In genomic region chr11:3169235-3169951, GRCh38 we compare ENCODE assay signal across 9 cellular contexts. TPM values are rescaled to one million over a fixed set of nuclear protein-coding genes. Genes with fewer than 3 reads are reported as not detected.
DNase-seq lines count a peak whose midpoint lies in the region; ATAC-seq and TF ChIP-seq lines count a peak whose summit lies in the region.
"Had no signal": no experiment of that assay in that cellular context is flagged by ENCODE, and none has a peak within 500 bp of the region (broad histone marks: within the 10 kb centered on the region; RNA-seq: fewer than 3 reads in every experiment).

No MANE protein-coding gene starts in this region.

- TF ChIP-seq CTCF in SK-N-SH (IDR thresholded peaks at IDR 0.05) (no peak), upper lobe of left lung (IDR thresholded peaks at IDR 0.05) (no peak)

- peaks cover 1% of the 10 kb centered on the region for H4K20me1 ChIP-seq in SK-N-SH (ENCODE audit: insufficient read depth)

- H3K36me3 ChIP-seq in SK-N-SH (replicated peaks in 1 of 2; ENCODE audit: control insufficient read depth in 1 of 2, insufficient read depth in 2 of 2, low read length in 1 of 2) (no peaks in the 10 kb centered on the region), mesodermal cell (ENCODE audit: control insufficient read depth, insufficient read depth, low read length) (no peaks in the 10 kb centered on the region), upper lobe of left lung (no peaks in the 10 kb centered on the region)

- peaks cover 9 to 16% of the 10 kb centered on the region in 2 donors for H3K4me1 Mint-ChIP-seq in effector memory CD8-positive, alpha-beta T cell (ENCODE audit: low read depth in 2 of 2)

- peaks cover 26 to 34% of the 10 kb centered on the region in 2 donors for H3K27me3 Mint-ChIP-seq in effector memory CD8-positive, alpha-beta T cell

- 22% methylated on average over 17 of the region's 30 CpGs for WGBS in SK-N-SH (ENCODE audit: low lambda C conversion rate)
- 20 to 23% methylated on average over 27 to 29 of the region's 30 CpGs for WGBS in mesodermal cell (ENCODE audit: insufficient coverage in 2 of 2), 2 experiments
- 7 to 14% methylated on average over 13 to 25 of the region's 30 CpGs for WGBS in upper lobe of left lung, 2 donors

- H3K36me3 Mint-ChIP-seq in effector memory CD8-positive, alpha-beta T cell (ENCODE audit: insufficient read depth) = no peaks in the 10 kb centered on the region

- no peaks in the 10 kb centered on the region for H3K9me3 Mint-ChIP-seq in effector memory CD8-positive, alpha-beta T cell

- no peaks in the 10 kb centered on the region for H3F3A ChIP-seq in SK-N-SH (replicated peaks; ENCODE audit: insufficient read depth)

- no peaks in the 10 kb centered on the region for H3K9me3 ChIP-seq in SK-N-SH
- no peaks in the 10 kb centered on the region for H3K9me3 ChIP-seq in mesodermal cell (ENCODE audit: control insufficient read depth, low read length)
- H3K9me3 ChIP-seq in upper lobe of left lung = no peaks in the 10 kb centered on the region

- DNase-seq in HCEC 1CT (peak; percentile 71), SK-N-SH (no peak), upper lobe of left lung (peak; percentile 46 to 78), cortex of kidney (lab: John Stamatoyannopoulos, UW) (no peak)
- DNase-seq in effector memory CD8-positive, alpha-beta T cell = no peak

- CTCF ChIA-PET in SK-N-SH (lab: Yijun Ruan, JAX) = interaction anchor here (1.0 to 1.4 kb wide), 6 partner anchors 9 to 78 kb away, joined by 3 to 4 read pairs (median 3); no protein-coding TSS in a partner anchor

- H3K4me3 ChIP-seq in SK-N-SH (ENCODE audit: low read depth in 2 of 2, low read length in 1 of 2) (peak overlapping the region; percentile 10 to 48; a peak in 3 of 4 replicates), mesodermal cell (ENCODE audit: extremely low read depth, insufficient read depth, low read length, poor library complexity, severe bottlenecking) (peak overlapping the region; percentile 14), upper lobe of left lung (peak overlapping the region in 3 of 4 donors; percentile 19 to 43 (median 42))
- H3K4me3 ChIP-seq: SK-N-MC had no signal

- no peak for TF ChIP-seq POLR2A in upper lobe of left lung (IDR thresholded peaks at IDR 0.05)

- peak overlapping the region; percentile 57 to 62 for H3K4me3 Mint-ChIP-seq in effector memory CD8-positive, alpha-beta T cell

- H3K4me2 ChIP-seq in SK-N-SH = peak overlapping the region; percentile 76

- H3K4me1 ChIP-seq in SK-N-SH (ENCODE audit: control insufficient read depth in 1 of 2, insufficient read depth in 2 of 2, low read depth in 1 of 2, low read length in 1 of 2) = peaks cover 0 to 14% of the 10 kb centered on the region in 2 experiments; a peak in 1 of 4 replicates
- peaks cover 8% of the 10 kb centered on the region for H3K4me1 ChIP-seq in mesodermal cell (ENCODE audit: control insufficient read depth, insufficient read depth, low read length, poor library complexity, severe bottlenecking)
- H3K4me1 ChIP-seq in upper lobe of left lung = peaks cover 18 to 30% (median 21%) of the 10 kb centered on the region in 4 donors

- peak overlapping the region in 1 of 2 donors; percentile 1 for H3K27ac Mint-ChIP-seq in effector memory CD8-positive, alpha-beta T cell

- peak overlapping the region; percentile 73 for H2AFZ ChIP-seq in SK-N-SH (ENCODE audit: low read depth)

- H3K27me3 ChIP-seq in SK-N-SH (ENCODE audit: insufficient read depth) = 0 out of 2 replicates have a peak, but pooled peaks cover 4% of the 10 kb centered on the region
- peaks cover 0 to 2% (median 0%) of the 10 kb centered on the region in 4 donors for H3K27me3 ChIP-seq in upper lobe of left lung

- POLR2A ChIA-PET in SK-N-SH (lab: Yijun Ruan, JAX) = no interaction called here

- no peak overlapping the region for H3K9ac ChIP-seq in SK-N-SH

- no peak for TF ChIP-seq EP300 in SK-N-SH (IDR thresholded peaks at IDR 0.05; ENCODE audit: borderline replicate concordance in 1 of 2, low read depth in 1 of 2, low read length in 1 of 2)
- TF ChIP-seq EP300 in upper lobe of left lung (IDR thresholded peaks at IDR 0.05) = no peak

- H3K79me2 ChIP-seq in SK-N-SH (ENCODE audit: insufficient read depth) = peaks cover 4% of the 10 kb centered on the region

- no peaks in the 10 kb centered on the region for H3K9me2 ChIP-seq in SK-N-SH

- H3K27ac ChIP-seq in SK-N-SH (ENCODE audit: low read depth in 2 of 2, low read length in 1 of 2) = no peak overlapping the region
- no peak overlapping the region for H3K27ac ChIP-seq in mesodermal cell (ENCODE audit: low read depth, low read length, severe bottlenecking)
- H3K27ac ChIP-seq in upper lobe of left lung = peak overlapping the region in 2 of 4 donors; percentile 51 to 58
- H3K27ac ChIP-seq: SK-N-MC had no signal

- ATAC-seq in effector memory CD8-positive, alpha-beta T cell (replicated peaks) = no peak
- ATAC-seq in upper lobe of left lung (ENCODE audit: low FRiP score in 2 of 2) = peak; percentile 57 to 67
- ATAC-seq in GM18861 (IDR thresholded peaks at IDR 0.05; ENCODE audit: unreplicated experiment) = no peak
- no peak for ATAC-seq in HG03097 (IDR thresholded peaks at IDR 0.05; ENCODE audit: low FRiP score, unreplicated experiment)

- no peak for TF ChIP-seq RAD21 in SK-N-SH (IDR thresholded peaks at IDR 0.05; ENCODE audit: low read length)

TF ChIP-seq in SK-N-SH, 30 proteins besides CTCF, POLR2A, EP300 and RAD21:
- peak; percentile 70; the same call in 1 of the 2 replicates for TF ChIP-seq USF1 (IDR thresholded peaks at IDR 0.05; ENCODE audit: borderline replicate concordance, low read depth)
- peak; percentile 15; the same call in 1 of the 2 replicates for TF ChIP-seq SMC3 (IDR thresholded peaks at IDR 0.05; ENCODE audit: low read depth, low read length)
- no peak for TF ChIP-seq ELF1 (IDR thresholded peaks at IDR 0.05)

RNA-seq across cellular contexts. Expression of gene OSBPL5, which starts 4.3 kb away (rescaled TPM):
- 7.8 and 10.9 TPM in 2 replicates for polyA plus RNA-seq in SK-N-SH (2012; rRNA removed)
- polyA plus RNA-seq in SK-N-SH (2012; cell fraction: cytosol; rRNA removed) = 2.7 and 4.3 TPM in 2 replicates
- polyA plus RNA-seq in SK-N-SH (2012; cell fraction: nucleus; rRNA removed) = 39.6 and 46.8 TPM in 2 replicates
- 15.9 TPM for polyA plus RNA-seq in mesodermal cell (2013, experiment 1 of 2)
- 11.4 TPM for polyA plus RNA-seq in mesodermal cell (2013, experiment 2 of 2)
- total RNA-seq in upper lobe of left lung = 10 to 100 TPM; 23.4 to 66.9 (median 48.3) TPM

RNA-seq across cellular contexts. Expression of gene MRGPRG, which starts 49.2 kb away (rescaled TPM):
- polyA plus RNA-seq in SK-N-SH (2012; rRNA removed) = not detected in 2 replicates
- not detected in 2 replicates for polyA plus RNA-seq in SK-N-SH (2012; cell fraction: cytosol; rRNA removed)
- not detected in 2 replicates for polyA plus RNA-seq in SK-N-SH (2012; cell fraction: nucleus; rRNA removed)
- not detected for polyA plus RNA-seq in mesodermal cell (2013, experiment 1 of 2)
- not detected for polyA plus RNA-seq in mesodermal cell (2013, experiment 2 of 2)
- total RNA-seq in upper lobe of left lung = not detected

Comparison
In these comparisons a context has a peak if more than half of its experiments do, and no peak if none do; other contexts are left out.
1. DNase-seq: peak in HCEC 1CT (single experiment) and upper lobe of left lung (2 of 2); none in SK-N-SH (single experiment), effector memory CD8-positive, alpha-beta T cell (0 of 3) and cortex of kidney (single experiment).
2. ATAC-seq: peak in upper lobe of left lung (2 of 2); none in effector memory CD8-positive, alpha-beta T cell (single experiment), GM18861 (single experiment) and HG03097 (single experiment).
3. Peak in every context shown above with its lines, with median percentiles within 50 percentile points of each other: H3K4me3 ChIP-seq.